Comparison of ENCODE assay signal across 1 cellular context in genomic region chr2:85037622-85038021, GRCh38.
TF ChIP-seq lines count a peak whose summit lies in the region.

No MANE protein-coding gene starts in this region.

TF ChIP-seq in HepG2, 621 proteins besides CTCF, POLR2A, EP300 and RAD21 (continued from another document):
- TF ChIP-seq, protein P1, sequence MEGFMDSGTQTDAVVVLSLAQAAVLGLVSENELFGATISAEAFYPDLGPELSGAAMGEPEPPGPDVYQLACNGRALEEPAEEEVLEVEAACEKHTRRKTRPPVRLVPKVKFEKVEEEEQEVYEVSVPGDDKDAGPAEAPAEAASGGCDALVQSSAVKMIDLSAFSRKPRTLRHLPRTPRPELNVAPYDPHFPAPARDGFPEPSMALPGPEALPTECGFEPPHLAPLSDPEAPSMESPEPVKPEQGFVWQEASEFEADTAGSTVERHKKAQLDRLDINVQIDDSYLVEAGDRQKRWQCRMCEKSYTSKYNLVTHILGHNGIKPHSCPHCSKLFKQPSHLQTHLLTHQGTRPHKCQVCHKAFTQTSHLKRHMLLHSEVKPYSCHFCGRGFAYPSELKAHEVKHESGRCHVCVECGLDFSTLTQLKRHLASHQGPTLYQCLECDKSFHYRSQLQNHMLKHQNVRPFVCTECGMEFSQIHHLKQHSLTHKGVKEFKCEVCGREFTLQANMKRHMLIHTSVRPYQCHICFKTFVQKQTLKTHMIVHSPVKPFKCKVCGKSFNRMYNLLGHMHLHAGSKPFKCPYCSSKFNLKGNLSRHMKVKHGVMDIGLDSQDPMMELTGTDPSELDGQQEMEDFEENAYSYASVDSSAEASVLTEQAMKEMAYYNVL (CRISPR knock-in tag; IDR thresholded peaks at IDR 0.05; ENCODE audit: borderline replicate concordance) = no peak
- no peak for TF ChIP-seq GTF2F1 (IDR thresholded peaks at IDR 0.05; ENCODE audit: low read length)
- no peak for TF ChIP-seq NBN (conservative IDR thresholded peaks at IDR 0.05)
- TF ChIP-seq, protein P2, sequence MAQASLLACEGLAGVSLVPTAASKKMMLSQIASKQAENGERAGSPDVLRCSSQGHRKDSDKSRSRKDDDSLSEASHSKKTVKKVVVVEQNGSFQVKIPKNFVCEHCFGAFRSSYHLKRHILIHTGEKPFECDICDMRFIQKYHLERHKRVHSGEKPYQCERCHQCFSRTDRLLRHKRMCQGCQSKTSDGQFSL (CRISPR knock-in tag; IDR thresholded peaks at IDR 0.05) = no peak
- no peak for TF ChIP-seq ZBTB20 (CRISPR knock-in tag; IDR thresholded peaks at IDR 0.05; ENCODE audit: borderline replicate concordance, low read depth)
- TF ChIP-seq ZNF597 (CRISPR knock-in tag; IDR thresholded peaks at IDR 0.05) = no peak
- TF ChIP-seq GABPA (IDR thresholded peaks at IDR 0.05; ENCODE audit: low read depth, low read length) = no peak
- TF ChIP-seq GABPA (CRISPR knock-in tag; IDR thresholded peaks at IDR 0.05; ENCODE audit: low read depth) = no peak
- no peak for TF ChIP-seq ZBTB8A (CRISPR knock-in tag; IDR thresholded peaks at IDR 0.05; ENCODE audit: borderline replicate concordance, low read depth)
- no peak for TF ChIP-seq ZNF572 (CRISPR knock-in tag; IDR thresholded peaks at IDR 0.05)
- no peak for TF ChIP-seq CENPT (CRISPR knock-in tag; IDR thresholded peaks at IDR 0.05; ENCODE audit: low read depth)
- TF ChIP-seq ZNF768 (CRISPR knock-in tag; IDR thresholded peaks at IDR 0.05) = no peak
- no peak for TF ChIP-seq CBFB (CRISPR knock-in tag; IDR thresholded peaks at IDR 0.05)
